In genomic region chr11:59550368-59550841, GRCh38 we compare ENCODE assay signal across 1 cellular context.
A peak's percentile ranks its signal among the peaks of the same experiment; 100 is the strongest.
TF ChIP-seq lines count a peak whose summit lies in the region.

No MANE protein-coding gene starts in this region.

TF ChIP-seq in GM12878, 131 proteins besides CTCF, POLR2A, EP300 and RAD21 (continued from another document and continues in another):
- TF ChIP-seq ZBTB40 (IDR thresholded peaks at IDR 0.05; ENCODE audit: borderline replicate concordance) (peak; percentile 65; the same call in 1 of the 2 replicates), NFYA (IDR thresholded peaks at IDR 0.05; ENCODE audit: borderline replicate concordance, low read depth, low read length) (no peak), POU2F2 (IDR thresholded peaks at IDR 0.05; ENCODE audit: borderline replicate concordance, low read depth, low read length) (peak; percentile 53; the same call in 1 of the 3 replicates), ZNF687 (IDR thresholded peaks at IDR 0.05) (no peak; the same call in 1 of the 2 replicates), RUNX3 (IDR thresholded peaks at IDR 0.05; ENCODE audit: low read length) (peak; percentile 40; the same call in 1 of the 2 replicates), FOXM1 (IDR thresholded peaks at IDR 0.05; ENCODE audit: low read depth, low read length) (0 out of 2 replicates have a peak, but pooled peaks have one; percentile 50), CUX1 (IDR thresholded peaks at IDR 0.05; ENCODE audit: insufficient replicate concordance, low read depth, low read length) (no peak), IKZF1 (conservative IDR thresholded peaks at IDR 0.05) (peak; percentile 88), SMARCA5 (IDR thresholded peaks at IDR 0.05) (peak; percentile 65), WRNIP1 (IDR thresholded peaks at IDR 0.05; ENCODE audit: borderline replicate concordance, low read depth, low read length) (no peak), ZZZ3 (IDR thresholded peaks at IDR 0.05; ENCODE audit: control insufficient read depth, insufficient read length, low read depth) (no peak), NR2F1 (conservative IDR thresholded peaks at IDR 0.05) (no peak), IKZF2 (IDR thresholded peaks at IDR 0.05) (peak; percentile 79 to 88; a peak in 2 of 4 replicates), SRF (IDR thresholded peaks at IDR 0.05; ENCODE audit: low read depth in 2 of 2, low read length in 2 of 2) (peak in 1 of 2 experiments; percentile 31; a peak in 1 of 4 replicates), BACH1 (IDR thresholded peaks at IDR 0.05; ENCODE audit: borderline replicate concordance) (peak; percentile 47; the same call in 1 of the 2 replicates), RELB (IDR thresholded peaks at IDR 0.05; ENCODE audit: low read depth) (peak; percentile 76; the same call in 1 of the 2 replicates), ZNF622 (IDR thresholded peaks at IDR 0.05) (no peak), CHD1 (IDR thresholded peaks at IDR 0.05; ENCODE audit: low read depth, low read length) (no peak), SMC3 (IDR thresholded peaks at IDR 0.05; ENCODE audit: borderline replicate concordance, low read length) (peak; percentile 21; the same call in 1 of the 2 replicates), SREBF2 (IDR thresholded peaks at IDR 0.05; ENCODE audit: low read length) (peak; percentile 83), GABPA (IDR thresholded peaks at IDR 0.05; ENCODE audit: low read depth) (0 out of 2 replicates have a peak, but pooled peaks have one; percentile 48), ZBED1 (IDR thresholded peaks at IDR 0.05; ENCODE audit: borderline replicate concordance) (peak; percentile 49; the same call in 1 of the 2 replicates), SKIL (IDR thresholded peaks at IDR 0.05; ENCODE audit: low read depth, poor library complexity, severe bottlenecking) (peak; percentile 83), CREB1 (IDR thresholded peaks at IDR 0.05; ENCODE audit: low read depth) (peak; percentile 67), BCL11A (IDR thresholded peaks at IDR 0.05; ENCODE audit: low read depth, low read length) (no peak), EED (IDR thresholded peaks at IDR 0.05; ENCODE audit: low read depth) (peak; percentile 11; the same call in 1 of the 2 replicates), REST (IDR thresholded peaks at IDR 0.05; ENCODE audit: low read depth, low read length) (no peak), E2F4 (IDR thresholded peaks at IDR 0.05; ENCODE audit: low read depth, low read length) (peak; percentile 63; the same call in 1 of the 2 replicates), TCF7 (IDR thresholded peaks at IDR 0.05; ENCODE audit: borderline replicate concordance) (0 out of 2 replicates have a peak, but pooled peaks have one; percentile 15), CREM (IDR thresholded peaks at IDR 0.05; ENCODE audit: low read depth) (peak; percentile 75), ZNF207 (IDR thresholded peaks at IDR 0.05; ENCODE audit: borderline replicate concordance) (peak; percentile 94; the same call in 1 of the 2 replicates), TCF12 (IDR thresholded peaks at IDR 0.05; ENCODE audit: low read depth, low read length) (0 out of 2 replicates have a peak, but pooled peaks have one; percentile 57)
